In genomic region chr12:76152161-76152807, GRCh38 we compare ENCODE assay signal across 9 cellular contexts.
DNase-seq lines count a peak whose midpoint lies in the region; ATAC-seq and TF ChIP-seq lines count a peak whose summit lies in the region.
"Had no signal": no experiment of that assay in that cellular context is flagged by ENCODE, and none has a peak within 500 bp of the region (broad histone marks: within the 10 kb centered on the region; RNA-seq: fewer than 3 reads in every experiment).

No MANE protein-coding gene starts in this region.

- H3K9me3 ChIP-seq in neural progenitor cell (ENCODE audit: low read depth) = no peaks in the 10 kb centered on the region
- H3K9me3 ChIP-seq: SJCRH30, spleen had no signal

- no peak overlapping the region for H3K4me3 ChIP-seq in neural progenitor cell
- H3K4me3 ChIP-seq: SJCRH30, spleen had no signal

- H3K9me3 Mint-ChIP-seq in IgD-negative memory B cell (no peaks in the 10 kb centered on the region), neural progenitor cell (no peaks in the 10 kb centered on the region)

- H3K4me1 Mint-ChIP-seq in IgD-negative memory B cell (peaks cover 12 to 25% (median 16%) of the 10 kb centered on the region in 3 donors), neural progenitor cell (peaks cover 4% of the 10 kb centered on the region)

- H3K27ac ChIP-seq in neural progenitor cell = no peak overlapping the region
- H3K27ac ChIP-seq: SJCRH30 had no signal

- TF ChIP-seq CTCF in neural progenitor cell (IDR thresholded peaks at IDR 0.05) = no peak

- H3K36me3 ChIP-seq in neural progenitor cell = no peaks in the 10 kb centered on the region
- H3K36me3 ChIP-seq: SJCRH30, spleen had no signal

- peaks cover 8% of the 10 kb centered on the region for H3F3A ChIP-seq in neural progenitor cell (ENCODE audit: low read depth)

- peak overlapping the region in 2 of 3 donors; percentile 12 to 18 for H3K27ac Mint-ChIP-seq in IgD-negative memory B cell
- no peak overlapping the region for H3K27ac Mint-ChIP-seq in neural progenitor cell

- DNase-seq in neural progenitor cell (ENCODE audit: low spot score) (no peak), NCI-H2171 treated with DMSO at 0.1 percent for 48 hours (lab: John Stamatoyannopoulos, UW) (no peak), foreskin melanocyte (no peak), NCI-H748 (lab: John Stamatoyannopoulos, UW; ENCODE audit: unreplicated experiment) (no peak)
- DNase-seq: SJCRH30, spleen had no signal

- H4K20me1 ChIP-seq in neural progenitor cell (ENCODE audit: low read depth) = no peaks in the 10 kb centered on the region

- no peaks in the 10 kb centered on the region for H3K27me3 Mint-ChIP-seq in IgD-negative memory B cell
- no peaks in the 10 kb centered on the region for H3K27me3 Mint-ChIP-seq in neural progenitor cell (ENCODE audit: insufficient read depth, low read depth)

- no peaks in the 10 kb centered on the region for H3K79me2 ChIP-seq in neural progenitor cell (ENCODE audit: low read depth)

- no peak overlapping the region for H3K4me2 ChIP-seq in neural progenitor cell

- no peaks in the 10 kb centered on the region for H3K27me3 ChIP-seq in neural progenitor cell
- H3K27me3 ChIP-seq: SJCRH30, spleen had no signal

- H3K9ac ChIP-seq in neural progenitor cell = no peak overlapping the region

- H3K36me3 Mint-ChIP-seq in IgD-negative memory B cell = peaks cover 2% of the 10 kb centered on the region
- no peaks in the 10 kb centered on the region for H3K36me3 Mint-ChIP-seq in neural progenitor cell

- peak overlapping the region; percentile 63 for H2AFZ ChIP-seq in neural progenitor cell (replicated peaks)

- ATAC-seq in GM18909 (IDR thresholded peaks at IDR 0.05; ENCODE audit: poor library complexity, unreplicated experiment) = peak; percentile 91
- peak; percentile 93 for ATAC-seq in GM21825 (IDR thresholded peaks at IDR 0.05; ENCODE audit: unreplicated experiment)

- H3K4me1 ChIP-seq in neural progenitor cell = peaks cover 8% of the 10 kb centered on the region
- H3K4me1 ChIP-seq: SJCRH30 had no signal

- peak overlapping the region in 3 of 4 donors; percentile 47 to 78 (median 51) for H3K4me3 Mint-ChIP-seq in IgD-negative memory B cell
- no peak overlapping the region for H3K4me3 Mint-ChIP-seq in neural progenitor cell
